27 cellular contexts compared by ENCODE assay signal in the genomic region with DNA sequence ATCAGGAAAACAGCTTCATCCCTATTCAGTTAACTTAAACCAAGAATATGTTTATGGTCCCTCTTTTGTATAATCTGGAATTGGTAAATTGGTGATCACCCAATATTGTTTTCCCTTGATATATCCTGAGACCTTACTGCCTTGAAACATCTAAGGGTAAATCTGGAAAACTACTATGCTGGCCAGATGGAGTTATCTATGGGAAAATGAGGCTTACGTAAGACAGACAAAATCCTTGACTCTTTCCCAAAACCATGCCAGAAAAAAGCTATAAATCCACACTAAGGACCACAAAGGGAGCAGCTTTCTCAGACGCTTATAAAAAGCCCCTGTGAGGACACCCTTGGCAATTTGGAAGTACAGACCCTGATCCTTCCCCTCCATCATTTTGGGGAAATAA. TPM values are rescaled to one million over a fixed set of nuclear protein-coding genes. Genes with fewer than 3 reads are reported as not detected.
A peak's percentile ranks its signal among the peaks of the same experiment; 100 is the strongest.
DNase-seq lines count a peak whose midpoint lies in the region; TF ChIP-seq lines count a peak whose summit lies in the region.
"Had no signal": no experiment of that assay in that cellular context is flagged by ENCODE, and none has a peak within 500 bp of the region (broad histone marks: within the 10 kb centered on the region; RNA-seq: fewer than 3 reads in every experiment).

No MANE protein-coding gene starts in this region.

- TF ChIP-seq CTCF in fibroblast of villous mesenchyme (IDR thresholded peaks at IDR 0.05; ENCODE audit: insufficient read depth, low read depth, low read length) (no peak), mesothelial cell of epicardium (IDR thresholded peaks at IDR 0.05; ENCODE audit: unreplicated experiment) (no peak), chondrocyte (IDR thresholded peaks at IDR 0.05) (no peak)

- H3K27ac Mint-ChIP-seq in mesothelial cell of epicardium, result peak overlapping the region; percentile 27
- H3K27ac Mint-ChIP-seq in chondrocyte (ENCODE audit: unreplicated experiment), result no peak overlapping the region
- H3K27ac Mint-ChIP-seq: activated CD8-positive, alpha-beta T cell treated with anti-CD3 and anti-CD28 coated beads for 36 hours; activated naive CD8-positive, alpha-beta T cell treated with anti-CD3 and anti-CD28 coated beads, Interleukin-2, amount 10 ng/mL, durations not matched to agents 7 days and 5 days; effector memory CD8-positive, alpha-beta T cell; GM23338; stimulated activated naive CD8-positive, alpha-beta T cell treated with anti-CD3 and anti-CD28 coated beads, Interleukin-15, amount 100 ng/mL, for 72 hours had no signal

- H3K27ac ChIP-seq in subcutaneous abdominal adipose tissue (ENCODE audit: low read depth, low read length), result peak overlapping the region; percentile 39
- H3K27ac ChIP-seq: A549, colonic mucosa had no signal

- no peaks in the 10 kb centered on the region for H3K36me3 ChIP-seq in adipocyte (ENCODE audit: control insufficient read depth, insufficient read depth, low read length, severe bottlenecking)
- peaks cover 3 to 7% (median 6%) of the 10 kb centered on the region in 5 donors for H3K36me3 ChIP-seq in subcutaneous abdominal adipose tissue (ENCODE audit: control insufficient read depth in 5 of 5, insufficient read depth in 5 of 5, low read length in 5 of 5)
- H3K36me3 ChIP-seq: BE2C, colonic mucosa, Peyer's patch had no signal

- H3K36me3 Mint-ChIP-seq in mesothelial cell of epicardium (no peaks in the 10 kb centered on the region), chondrocyte (ENCODE audit: low read depth) (peaks cover 6% of the 10 kb centered on the region)
- H3K36me3 Mint-ChIP-seq: brain had no signal

- H3K4me1 ChIP-seq in adipocyte (ENCODE audit: control insufficient read depth, insufficient read depth, low read length), result peaks cover 24% of the 10 kb centered on the region
- H3K4me1 ChIP-seq in subcutaneous abdominal adipose tissue (ENCODE audit: control insufficient read depth in 5 of 5, insufficient read depth in 5 of 5, low read length in 5 of 5), result peaks cover 0 to 15% (median 6%) of the 10 kb centered on the region in 5 donors
- H3K4me1 ChIP-seq: A549, BE2C, colonic mucosa, Peyer's patch had no signal

- H3K9ac ChIP-seq in adipocyte (ENCODE audit: low read length) (peak overlapping the region; percentile 64), subcutaneous abdominal adipose tissue (ENCODE audit: low read length in 5 of 5) (no peak overlapping the region)

- no peak for DNase-seq in adipocyte (ENCODE audit: low read depth)
- DNase-seq in fibroblast of villous mesenchyme (ENCODE audit: low read depth), result peak; percentile 87
- DNase-seq in mesothelial cell of epicardium (ENCODE audit: low spot score in 2 of 2, unreplicated experiment in 2 of 2), result no peak
- DNase-seq in NCI-H2171 treated with DMSO at 0.1 percent for 48 hours (lab: John Stamatoyannopoulos, UW), result no peak
- DNase-seq in cerebellum (ENCODE audit: low spot score), result no peak
- DNase-seq in OCI-M2 (lab: John Stamatoyannopoulos, UW; ENCODE audit: unreplicated experiment), result no peak
- DNase-seq in chondrocyte (ENCODE audit: low spot score), result no peak
- DNase-seq: activated CD8-positive, alpha-beta T cell treated with anti-CD3 and anti-CD28 coated beads for 36 hours; activated effector memory CD4-positive, alpha-beta T cell treated with anti-CD3 and anti-CD28 coated beads, Interleukin-2, amount 50 U/mL, for 16 hours; activated naive CD8-positive, alpha-beta T cell treated with anti-CD3 and anti-CD28 coated beads, Interleukin-2, amount 10 ng/mL, durations not matched to agents 7 days and 5 days; BE2C; colonic mucosa; DMS79; effector memory CD8-positive, alpha-beta T cell; glutamatergic neuron; NCI-H1417; NCI-H524; NK-92 treated with Interleukin-12 subunit alpha and Interleukin-12 subunit beta, amount 100 ng/mL, for 24 hours; nucleus accumbens; Peyer's patch; stimulated activated CD4-positive, alpha-beta T cell treated with anti-CD3 and anti-CD28 coated beads, Interleukin-15, amount 100 ng/mL, for 24 hours; stimulated activated naive CD8-positive, alpha-beta T cell treated with anti-CD3 and anti-CD28 coated beads, Interleukin-15, amount 100 ng/mL, for 72 hours; T-helper 1 cell had no signal

- H3K4me3 ChIP-seq in adipocyte (ENCODE audit: low read length) (peak overlapping the region; percentile 53), fibroblast of villous mesenchyme (ENCODE audit: low read depth, low read length) (no peak overlapping the region), subcutaneous abdominal adipose tissue (ENCODE audit: low read depth in 1 of 5, low read length in 5 of 5) (no peak overlapping the region)
- H3K4me3 ChIP-seq: A549, colonic mucosa, GM23338, Peyer's patch had no signal

- H3K4me1 Mint-ChIP-seq in mesothelial cell of epicardium (peaks cover 6% of the 10 kb centered on the region), chondrocyte (ENCODE audit: low read depth) (no peaks in the 10 kb centered on the region)
- H3K4me1 Mint-ChIP-seq: GM23338 had no signal

- H3K27me3 ChIP-seq in adipocyte (replicated peaks; ENCODE audit: control insufficient read depth, insufficient read depth, low read length), result no peaks in the 10 kb centered on the region
- no peaks in the 10 kb centered on the region for H3K27me3 ChIP-seq in subcutaneous abdominal adipose tissue (ENCODE audit: control insufficient read depth in 5 of 5, insufficient read depth in 4 of 5, low read length in 5 of 5)
- H3K27me3 ChIP-seq: BE2C, colonic mucosa, Peyer's patch had no signal

- H3K9me3 Mint-ChIP-seq in mesothelial cell of epicardium (no peaks in the 10 kb centered on the region), chondrocyte (ENCODE audit: low read depth) (no peaks in the 10 kb centered on the region)
- H3K9me3 Mint-ChIP-seq: activated CD8-positive, alpha-beta T cell treated with anti-CD3 and anti-CD28 coated beads for 36 hours; activated naive CD8-positive, alpha-beta T cell treated with anti-CD3 and anti-CD28 coated beads, Interleukin-2, amount 10 ng/mL, durations not matched to agents 7 days and 5 days; brain; effector memory CD8-positive, alpha-beta T cell; GM23338; stimulated activated naive CD8-positive, alpha-beta T cell treated with anti-CD3 and anti-CD28 coated beads, Interleukin-15, amount 100 ng/mL, for 72 hours had no signal

- H3K4me3 Mint-ChIP-seq in mesothelial cell of epicardium, result no peak overlapping the region
- no peak overlapping the region for H3K4me3 Mint-ChIP-seq in chondrocyte (ENCODE audit: unreplicated experiment)
- H3K4me3 Mint-ChIP-seq: activated CD8-positive, alpha-beta T cell treated with anti-CD3 and anti-CD28 coated beads for 36 hours; activated naive CD8-positive, alpha-beta T cell treated with anti-CD3 and anti-CD28 coated beads, Interleukin-2, amount 10 ng/mL, durations not matched to agents 7 days and 5 days; effector memory CD8-positive, alpha-beta T cell; GM23338; stimulated activated naive CD8-positive, alpha-beta T cell treated with anti-CD3 and anti-CD28 coated beads, Interleukin-15, amount 100 ng/mL, for 72 hours had no signal

- H3K27me3 Mint-ChIP-seq in mesothelial cell of epicardium (ENCODE audit: low read depth) (no peaks in the 10 kb centered on the region), chondrocyte (ENCODE audit: low read depth) (no peaks in the 10 kb centered on the region)
- H3K27me3 Mint-ChIP-seq: activated CD8-positive, alpha-beta T cell treated with anti-CD3 and anti-CD28 coated beads for 36 hours; activated naive CD8-positive, alpha-beta T cell treated with anti-CD3 and anti-CD28 coated beads, Interleukin-2, amount 10 ng/mL, durations not matched to agents 7 days and 5 days; brain; effector memory CD8-positive, alpha-beta T cell; stimulated activated naive CD8-positive, alpha-beta T cell treated with anti-CD3 and anti-CD28 coated beads, Interleukin-15, amount 100 ng/mL, for 72 hours had no signal

- H3K9me3 ChIP-seq in adipocyte (ENCODE audit: control insufficient read depth, low read length) (no peaks in the 10 kb centered on the region), subcutaneous abdominal adipose tissue (ENCODE audit: control insufficient read depth in 5 of 5, low read length in 5 of 5) (no peaks in the 10 kb centered on the region)
- H3K9me3 ChIP-seq: A549, BE2C, colonic mucosa, Peyer's patch had no signal

RNA-seq across cellular contexts. Expression of gene AMBRA1, which starts 6.3 kb away (rescaled TPM):
- total RNA-seq in fibroblast of villous mesenchyme (21.9 and 23.7 TPM in 2 replicates), mesothelial cell of epicardium (48.4 to 48.9 TPM (median 48.8 TPM) in 3 replicates), cerebellum (35.7 TPM), chondrocyte (21.5 to 25.1 TPM (median 24.9 TPM) in 3 replicates)

RNA-seq across cellular contexts. Expression of gene HARBI1, which starts 16.9 kb away (rescaled TPM):
- total RNA-seq in fibroblast of villous mesenchyme, result 4.8 and 5.6 TPM in 2 replicates
- 5.4 to 6.3 TPM (median 6.0 TPM) in 3 replicates for total RNA-seq in mesothelial cell of epicardium
- total RNA-seq in cerebellum, result 5.2 TPM
- total RNA-seq in chondrocyte, result 4.3 to 7.3 TPM (median 5.3 TPM) in 3 replicates

RNA-seq across cellular contexts. Expression of gene ATG13, which starts 17.2 kb away (rescaled TPM):
- total RNA-seq in fibroblast of villous mesenchyme, result 45.4 and 49.7 TPM in 2 replicates
- total RNA-seq in mesothelial cell of epicardium, result 67.4 to 68.4 TPM (median 67.8 TPM) in 3 replicates
- total RNA-seq in cerebellum, result 56.9 TPM
- 60.6 to 76.0 TPM (median 67.1 TPM) in 3 replicates for total RNA-seq in chondrocyte
